1 cellular context compared by ENCODE assay signal in genomic region chr1:241733899-241734298, GRCh38.
TF ChIP-seq lines count a peak whose summit lies in the region.

No MANE protein-coding gene starts in this region.

TF ChIP-seq in K562, 482 proteins besides CTCF, POLR2A, EP300 and RAD21 (continued from another document and continues in another):
- no peak for TF ChIP-seq ATF4 (CRISPR knock-in tag; IDR thresholded peaks at IDR 0.05)
- TF ChIP-seq NCOA6 (IDR thresholded peaks at IDR 0.05) = no peak
- TF ChIP-seq DEAF1 (CRISPR knock-in tag; IDR thresholded peaks at IDR 0.05) = no peak
- TF ChIP-seq HNRNPLL (IDR thresholded peaks at IDR 0.05; ENCODE audit: low read depth, low read length, poor library complexity, severe bottlenecking) = no peak
- TF ChIP-seq LEF1 (IDR thresholded peaks at IDR 0.05) = 0 out of 2 replicates have a peak, but pooled peaks have one; percentile 45
- TF ChIP-seq ELF1 (tag; IDR thresholded peaks at IDR 0.05) = no peak
- no peak for TF ChIP-seq ZNF592 (IDR thresholded peaks at IDR 0.05)
- no peak for TF ChIP-seq SETDB1 (IDR thresholded peaks at IDR 0.05; ENCODE audit: low read length)
- TF ChIP-seq UBTF (IDR thresholded peaks at IDR 0.05; ENCODE audit: borderline replicate concordance in 1 of 2, low read depth in 2 of 2, low read length in 2 of 2) = no peak
- no peak for TF ChIP-seq ZNF143 (CRISPR knock-in tag; IDR thresholded peaks at IDR 0.05)
- TF ChIP-seq POLR2H (tag; IDR thresholded peaks at IDR 0.05; ENCODE audit: low read depth) = no peak
- TF ChIP-seq RCOR1 (IDR thresholded peaks at IDR 0.05; ENCODE audit: borderline replicate concordance in 1 of 2, low read depth in 2 of 2, low read length in 2 of 2) = peak in 1 of 2 experiments; percentile 96; a peak in 2 of 4 replicates
- peak; percentile 75 for TF ChIP-seq SOX6 (IDR thresholded peaks at IDR 0.05)
- no peak for TF ChIP-seq ZNF253 (CRISPR knock-in tag; conservative IDR thresholded peaks at IDR 0.05)
- TF ChIP-seq NFIC (IDR thresholded peaks at IDR 0.05) = peak; percentile 29; the same call in 1 of the 2 replicates
- TF ChIP-seq FOS (IDR thresholded peaks at IDR 0.05; ENCODE audit: extremely low read depth, insufficient read length) = no peak
- TF ChIP-seq ZNF699 (CRISPR knock-in tag; IDR thresholded peaks at IDR 0.05; ENCODE audit: insufficient replicate concordance) = no peak
- TF ChIP-seq RBM22 (IDR thresholded peaks at IDR 0.05; ENCODE audit: low read depth, low read length, poor library complexity, severe bottlenecking) = no peak
- TF ChIP-seq U2AF1 (optimal IDR thresholded peaks at IDR 0.05; ENCODE audit: low read depth, low read length) = no peak
- TF ChIP-seq ZBTB5 (IDR thresholded peaks at IDR 0.05) = no peak
- TF ChIP-seq ILK (tag; IDR thresholded peaks at IDR 0.05; ENCODE audit: borderline replicate concordance, low read depth) = no peak
- no peak for TF ChIP-seq HDAC8 (tag; IDR thresholded peaks at IDR 0.05)
- TF ChIP-seq BACH1 (tag; IDR thresholded peaks at IDR 0.05) = no peak
- no peak for TF ChIP-seq PML (IDR thresholded peaks at IDR 0.05; ENCODE audit: low read length)
- 0 out of 2 replicates have a peak, but pooled peaks have one; percentile 40 for TF ChIP-seq FOXM1 (IDR thresholded peaks at IDR 0.05; ENCODE audit: low read depth)
- TF ChIP-seq FOXM1 (CRISPR knock-in tag; IDR thresholded peaks at IDR 0.05; ENCODE audit: low read depth) = no peak
- TF ChIP-seq RREB1 (CRISPR knock-in tag; IDR thresholded peaks at IDR 0.05) = no peak
- TF ChIP-seq BHLHE40 (IDR thresholded peaks at IDR 0.05; ENCODE audit: low read length) = no peak
- TF ChIP-seq SMARCC2 (IDR thresholded peaks at IDR 0.05; ENCODE audit: low read depth) = peak; percentile 75; the same call in 1 of the 2 replicates
- TF ChIP-seq ZNF124 (CRISPR knock-in tag; IDR thresholded peaks at IDR 0.05) = no peak
- TF ChIP-seq NCOA2 (IDR thresholded peaks at IDR 0.05; ENCODE audit: partially characterized antibody in 2 of 2) = no peak
- TF ChIP-seq TEAD4 (IDR thresholded peaks at IDR 0.05; ENCODE audit: low read length) = peak; percentile 76
- no peak for TF ChIP-seq TEAD4 (CRISPR knock-in tag; IDR thresholded peaks at IDR 0.05; ENCODE audit: borderline replicate concordance)
- peak; percentile 86 for TF ChIP-seq CBFA2T3 (IDR thresholded peaks at IDR 0.05)
- no peak for TF ChIP-seq NR2C2 (CRISPR knock-in tag; IDR thresholded peaks at IDR 0.05)
- no peak for TF ChIP-seq NR2C2 (tag; IDR thresholded peaks at IDR 0.05)
- TF ChIP-seq ARNT (IDR thresholded peaks at IDR 0.05) = 0 out of 4 replicates have a peak, but pooled peaks of 1 of the 2 experiments have one; percentile 23
- TF ChIP-seq NCOR1 (IDR thresholded peaks at IDR 0.05) = peak; percentile 50
- no peak for TF ChIP-seq ZNF75A (CRISPR knock-in tag; IDR thresholded peaks at IDR 0.05)
- no peak for TF ChIP-seq LCOR (CRISPR knock-in tag; IDR thresholded peaks at IDR 0.05)
- no peak for TF ChIP-seq ELF2 (CRISPR knock-in tag; IDR thresholded peaks at IDR 0.05)
- peak; percentile 70; the same call in 1 of the 2 replicates for TF ChIP-seq MAFF (IDR thresholded peaks at IDR 0.05; ENCODE audit: low read length)
- TF ChIP-seq GATAD2A (IDR thresholded peaks at IDR 0.05) = peak; percentile 84
- TF ChIP-seq SIN3B (IDR thresholded peaks at IDR 0.05; ENCODE audit: low read depth) = no peak
- 0 out of 2 replicates have a peak, but pooled peaks have one; percentile 50 for TF ChIP-seq CHAMP1 (IDR thresholded peaks at IDR 0.05)
- 0 out of 2 replicates have a peak, but pooled peaks have one; percentile 25 for TF ChIP-seq ZNF3 (CRISPR knock-in tag; IDR thresholded peaks at IDR 0.05)
- peak; percentile 51; the same call in 1 of the 2 replicates for TF ChIP-seq MAFK (IDR thresholded peaks at IDR 0.05; ENCODE audit: low read length)
- peak; percentile 75 for TF ChIP-seq MTA2 (IDR thresholded peaks at IDR 0.05; ENCODE audit: low read depth)
- no peak for TF ChIP-seq BDP1 (IDR thresholded peaks at IDR 0.05; ENCODE audit: insufficient read depth, insufficient read length)
- no peak; the same call in 1 of the 2 replicates for TF ChIP-seq JUND (IDR thresholded peaks at IDR 0.05; ENCODE audit: borderline replicate concordance, low read depth, low read length)
- TF ChIP-seq JUND (tag; IDR thresholded peaks at IDR 0.05; ENCODE audit: borderline replicate concordance, low read depth, low read length) = peak; percentile 41; the same call in 1 of the 3 replicates
- no peak for TF ChIP-seq CREM (IDR thresholded peaks at IDR 0.05; ENCODE audit: low read depth)
- peak; percentile 91 for TF ChIP-seq SMARCA4 (IDR thresholded peaks at IDR 0.05)
